In the genomic region with DNA sequence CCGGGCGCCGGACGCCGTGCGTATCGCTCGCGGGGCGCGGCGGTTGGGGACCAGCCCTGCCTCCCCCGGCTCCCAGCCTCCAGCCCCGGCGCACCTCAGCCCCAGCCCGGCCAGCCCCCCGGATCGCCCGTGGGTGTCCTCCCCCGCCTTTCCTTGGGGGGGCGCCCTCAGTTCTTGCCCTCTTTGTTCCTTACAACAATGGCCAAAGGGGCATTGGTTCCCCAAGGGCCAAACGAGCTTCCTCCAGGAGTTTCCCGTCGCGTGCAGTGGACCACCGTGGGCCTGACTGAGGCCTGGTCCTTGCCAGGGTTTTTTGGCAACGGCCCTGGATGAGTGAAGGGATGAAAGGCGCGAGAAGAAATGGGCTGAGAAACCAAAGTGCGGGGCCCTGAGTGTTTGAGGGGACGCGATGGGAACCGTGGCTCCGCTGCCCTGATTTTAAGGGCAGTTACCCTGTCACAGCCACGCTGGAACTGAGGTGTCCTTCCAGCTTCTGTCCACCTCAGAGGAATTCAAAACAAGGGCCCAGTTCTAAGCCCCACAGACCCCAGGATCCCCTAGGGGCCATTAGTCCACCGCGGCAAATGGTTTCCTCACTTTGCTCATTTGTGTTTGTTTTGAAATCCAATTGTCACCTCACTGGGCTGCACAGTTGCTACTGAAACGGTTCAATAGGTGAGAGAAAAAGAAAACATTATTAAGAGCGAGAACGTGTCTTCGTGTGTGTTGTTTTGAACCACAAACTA, we compare ENCODE assay signal across 8 cellular contexts. TPM values are rescaled to one million over a fixed set of nuclear protein-coding genes. Genes with fewer than 3 reads are reported as not detected.
DNase-seq lines count a peak whose midpoint lies in the region; ATAC-seq lines count a peak whose summit lies in the region.

No MANE protein-coding gene starts in this region.

- no peaks in the 10 kb centered on the region for H3K36me3 Mint-ChIP-seq in activated naive CD8-positive, alpha-beta T cell
- no peaks in the 10 kb centered on the region for H3K36me3 Mint-ChIP-seq in stimulated activated naive B cell treated with anti-CD40 and anti-IgM and Interleukin-4, amounts not matched to agents 10 μg/mL and 1 μg/mL and 100 μg/mL, for 72 hours
- no peaks in the 10 kb centered on the region for H3K36me3 Mint-ChIP-seq in naive thymus-derived CD4-positive, alpha-beta T cell

- H3K36me3 ChIP-seq in naive thymus-derived CD4-positive, alpha-beta T cell (ENCODE audit: control insufficient read depth in 2 of 3, insufficient read depth in 3 of 3, low read length in 3 of 3) = no peaks in the 10 kb centered on the region

- H3K9me3 ChIP-seq in naive thymus-derived CD4-positive, alpha-beta T cell (ENCODE audit: control insufficient read depth in 2 of 3, low read length in 3 of 3) = no peaks in the 10 kb centered on the region

- peaks cover 36% of the 10 kb centered on the region for H3K27me3 Mint-ChIP-seq in activated naive CD8-positive, alpha-beta T cell
- peaks cover 46 to 49% of the 10 kb centered on the region in 2 donors for H3K27me3 Mint-ChIP-seq in stimulated activated naive B cell treated with anti-CD40 and anti-IgM and Interleukin-4, amounts not matched to agents 10 μg/mL and 1 μg/mL and 100 μg/mL, for 72 hours
- peaks cover 42 to 65% (median 50%) of the 10 kb centered on the region in 5 donors for H3K27me3 Mint-ChIP-seq in naive thymus-derived CD4-positive, alpha-beta T cell

- H3K27ac ChIP-seq in naive thymus-derived CD4-positive, alpha-beta T cell (ENCODE audit: low read depth, low read length) = no peak overlapping the region

- H3K4me1 Mint-ChIP-seq in activated naive CD8-positive, alpha-beta T cell (ENCODE audit: low read depth) = peaks cover 9% of the 10 kb centered on the region
- H3K4me1 Mint-ChIP-seq in stimulated activated naive B cell treated with anti-CD40 and anti-IgM and Interleukin-4, amounts not matched to agents 10 μg/mL and 1 μg/mL and 100 μg/mL, for 72 hours = peaks cover 7 to 11% of the 10 kb centered on the region in 2 donors
- peaks cover 5 to 18% (median 14%) of the 10 kb centered on the region in 7 donors for H3K4me1 Mint-ChIP-seq in naive thymus-derived CD4-positive, alpha-beta T cell

- H3K27ac Mint-ChIP-seq in activated naive CD8-positive, alpha-beta T cell = no peak overlapping the region
- H3K27ac Mint-ChIP-seq in stimulated activated naive B cell treated with anti-CD40 and anti-IgM and Interleukin-4, amounts not matched to agents 10 μg/mL and 1 μg/mL and 100 μg/mL, for 72 hours = no peak overlapping the region
- no peak overlapping the region for H3K27ac Mint-ChIP-seq in naive thymus-derived CD4-positive, alpha-beta T cell

- ATAC-seq in stimulated activated naive B cell treated with anti-CD40 and anti-IgM and Interleukin-4, amounts not matched to agents 10 μg/mL and 1 μg/mL and 100 μg/mL, for 72 hours (replicated peaks) = peak in 1 of 2 donors; percentile 16
- ATAC-seq in GM18502 (IDR thresholded peaks at IDR 0.05; ENCODE audit: poor library complexity, unreplicated experiment) = no peak
- no peak for ATAC-seq in naive thymus-derived CD4-positive, alpha-beta T cell

- peak overlapping the region; percentile 74 for H3K4me3 Mint-ChIP-seq in activated naive CD8-positive, alpha-beta T cell
- peak overlapping the region; percentile 4 to 79 for H3K4me3 Mint-ChIP-seq in stimulated activated naive B cell treated with anti-CD40 and anti-IgM and Interleukin-4, amounts not matched to agents 10 μg/mL and 1 μg/mL and 100 μg/mL, for 72 hours
- peak overlapping the region in 5 of 10 donors; percentile 8 to 87 (median 63) for H3K4me3 Mint-ChIP-seq in naive thymus-derived CD4-positive, alpha-beta T cell

- CTCF ChIA-PET in naive thymus-derived CD4-positive, alpha-beta T cell (lab: Charles Lee) = interaction anchor here (0.6 kb wide), 1 partner anchor 841 kb away, joined by 3 read pairs; no protein-coding TSS in a partner anchor

- POLR2A ChIA-PET in naive thymus-derived CD4-positive, alpha-beta T cell (lab: Charles Lee) = no interaction called here

- H3K4me1 ChIP-seq in naive thymus-derived CD4-positive, alpha-beta T cell (ENCODE audit: control insufficient read depth in 2 of 2, insufficient read depth in 2 of 2, low read length in 2 of 2) = peaks cover 0 to 3% of the 10 kb centered on the region in 2 donors

- no peaks in the 10 kb centered on the region for H3K9me3 Mint-ChIP-seq in activated naive CD8-positive, alpha-beta T cell (ENCODE audit: low read depth)
- H3K9me3 Mint-ChIP-seq in stimulated activated naive B cell treated with anti-CD40 and anti-IgM and Interleukin-4, amounts not matched to agents 10 μg/mL and 1 μg/mL and 100 μg/mL, for 72 hours = no peaks in the 10 kb centered on the region
- no peaks in the 10 kb centered on the region for H3K9me3 Mint-ChIP-seq in naive thymus-derived CD4-positive, alpha-beta T cell

- H3K4me3 ChIP-seq in iPS-11a (ENCODE audit: low read depth, low read length) = peak overlapping the region; percentile 67
- no peak overlapping the region for H3K4me3 ChIP-seq in naive thymus-derived CD4-positive, alpha-beta T cell (ENCODE audit: low read length)

- H3K27me3 ChIP-seq in naive thymus-derived CD4-positive, alpha-beta T cell (ENCODE audit: control insufficient read depth in 2 of 2, insufficient read depth in 2 of 2, low read length in 2 of 2) = peaks cover 0 to 11% of the 10 kb centered on the region in 2 donors

- intact Hi-C loops in naive thymus-derived CD4-positive, alpha-beta T cell (cut with micrococcal nuclease) = no loop called here

- DNase-seq in stimulated activated CD4-positive, alpha-beta T cell treated with anti-CD3 and anti-CD28 coated beads, Interleukin-15, amount 100 ng/mL, for 24 hours = peak; percentile 37
- DNase-seq in stimulated activated CD4-positive, alpha-beta T cell treated with anti-CD3 and anti-CD28 coated beads, Interleukin-1b, Interleukin-23, amount 100 ng/mL, for 48 hours = no peak
- no peak for DNase-seq in stimulated activated naive B cell treated with anti-CD40 and anti-IgM and Interleukin-4, amounts not matched to agents 10 μg/mL and 1 μg/mL and 100 μg/mL, for 72 hours
- no peak for DNase-seq in DMS153 treated with DMSO at 0.1 percent for 48 hours (lab: John Stamatoyannopoulos, UW; ENCODE audit: unreplicated experiment)
- no peak for DNase-seq in naive thymus-derived CD4-positive, alpha-beta T cell

RNA-seq across cellular contexts. Expression of gene MACROH2A2, which starts 1.4 kb away (rescaled TPM):
- total RNA-seq in naive thymus-derived CD4-positive, alpha-beta T cell = 1 to 10 TPM; 3.1 to 6.0 (median 4.2) TPM
- polyA plus RNA-seq in naive thymus-derived CD4-positive, alpha-beta T cell = 1 to 10 TPM; 3.8 to 4.6 TPM
